ENCODE assay signal across 27 cellular contexts in genomic region chr22:33996824-33997223, GRCh38.
"Had no signal": no experiment of that assay in that cellular context is flagged by ENCODE, and none has a peak within 500 bp of the region (broad histone marks: within the 10 kb centered on the region; RNA-seq: fewer than 3 reads in every experiment).

No MANE protein-coding gene starts in this region.

- H3K36me3 ChIP-seq: stomach, suprapubic skin, thoracic aorta, thyroid gland, tibial artery, tibial nerve, transverse colon, upper lobe of left lung, upper lobe of right lung, uterus, vagina had no signal

- ATAC-seq: stimulated activated effector memory CD8-positive, alpha-beta T cell treated with anti-CD3 and anti-CD28 coated beads, Interleukin-12 subunit alpha, Interleukin-12 subunit beta, amount 100 ng/mL, for 72 hours; stimulated activated memory B cell treated with anti-CD40 and anti-IgM and Interleukin-4, amounts not matched to agents 10 μg/mL and 1 μg/mL and 100 μg/mL, for 72 hours; stimulated activated naive B cell treated with anti-CD40 and anti-IgM and Interleukin-4, amounts not matched to agents 10 μg/mL and 1 μg/mL and 100 μg/mL, for 72 hours; stimulated activated naive CD8-positive, alpha-beta T cell treated with anti-CD3 and anti-CD28 coated beads, Interleukin-15, amount 100 ng/mL, for 72 hours; stimulated activated naive CD8-positive, alpha-beta T cell treated with anti-CD3 and anti-CD28 coated beads, Interleukin-15, Interleukin-2, amounts not matched to agents 100 U/mL and 50 U/mL, for 24 hours; upper lobe of right lung had no signal

- H3K27me3 ChIP-seq: stomach, suprapubic skin, testis, thyroid gland, tibial artery, tibial nerve, transverse colon, upper lobe of left lung, upper lobe of right lung, uterus, vagina had no signal

- DNase-seq: stimulated activated CD4-positive, alpha-beta T cell treated with anti-CD3 and anti-CD28 coated beads, Interleukin-2, amount 100 ng/mL, for 48 hours; stimulated activated CD4-positive, alpha-beta T cell treated with anti-CD3 and anti-CD28 coated beads, Interleukin-4, amount 100 ng/mL, for 1 hour; stimulated activated CD4-positive, alpha-beta T cell treated with anti-CD3 and anti-CD28 coated beads, Interleukin-4, amount 100 ng/mL, for 24 hours; stimulated activated CD4-positive, alpha-beta T cell treated with anti-CD3 and anti-CD28 coated beads, Interleukin-4, amount 100 ng/mL, for 4 hours; stimulated activated CD8-positive, alpha-beta memory T cell treated with anti-CD3 and anti-CD28 coated beads, Interleukin-4, amount 100 ng/mL, for 48 hours; stimulated activated naive B cell treated with anti-CD40 and anti-IgM and Interleukin-4, amounts not matched to agents 10 μg/mL and 1 μg/mL and 100 μg/mL, for 72 hours; stimulated activated naive CD4-positive, alpha-beta T cell; stimulated activated naive CD4-positive, alpha-beta T cell treated with Interleukin-2 at 50 U/mL for 16 hours; stimulated activated naive CD8-positive, alpha-beta T cell treated with anti-CD3 and anti-CD28 coated beads, Interleukin-15, amount 100 ng/mL, for 72 hours; stimulated activated naive CD8-positive, alpha-beta T cell treated with anti-CD3 and anti-CD28 coated beads, Interleukin-15, Interleukin-2, amounts not matched to agents 100 U/mL and 50 U/mL, for 24 hours; stomach; substantia nigra; testis; thyroid gland; tibial artery; transverse colon; trophoblast cell; upper lobe of left lung; upper lobe of right lung; uterus had no signal

- H3K4me1 ChIP-seq: stomach, suprapubic skin, testis, thyroid gland, tibial artery, transverse colon, upper lobe of left lung, upper lobe of right lung, uterus, vagina had no signal

- FAIRE-seq: urothelium cell line had no signal

- H3K9me3 ChIP-seq: suprapubic skin, testis, thyroid gland, upper lobe of right lung, uterus had no signal

- H3K4me3 ChIP-seq: stomach, suprapubic skin, testis, thoracic aorta, thyroid gland, tibial artery, tibial nerve, transverse colon, upper lobe of left lung, upper lobe of right lung, uterus, vagina had no signal

- H3K27ac ChIP-seq: stomach, suprapubic skin, testis, thoracic aorta, thyroid gland, tibial artery, tibial nerve, transverse colon, upper lobe of left lung, upper lobe of right lung, uterus, vagina had no signal
